In genomic region chr21:14602418-14602987, GRCh38 we compare ENCODE assay signal across 1 cellular context.
TF ChIP-seq lines count a peak whose summit lies in the region.

No MANE protein-coding gene starts in this region.

TF ChIP-seq in K562, 482 proteins besides CTCF, POLR2A, EP300 and RAD21 (continued from another document):
- TF ChIP-seq SPI1 (IDR thresholded peaks at IDR 0.05; ENCODE audit: borderline replicate concordance, low read depth, low read length) = peak; percentile 67; the same call in 1 of the 2 replicates
- TF ChIP-seq MECOM (CRISPR knock-in tag; IDR thresholded peaks at IDR 0.05) = 0 out of 2 replicates have a peak, but pooled peaks have one; percentile 22
- TF ChIP-seq YY1 (IDR thresholded peaks at IDR 0.05; ENCODE audit: borderline replicate concordance in 1 of 3, control insufficient read depth in 1 of 3, extremely low read depth in 1 of 3, insufficient read depth in 3 of 3, insufficient read length in 1 of 3, insufficient replicate concordance in 2 of 3, low read depth in 1 of 3, low read length in 2 of 3) = no peak
- TF ChIP-seq MITF (IDR thresholded peaks at IDR 0.05) = 0 out of 2 replicates have a peak, but pooled peaks have one; percentile 24
- no peak for TF ChIP-seq MYC (IDR thresholded peaks at IDR 0.05; ENCODE audit: low read depth, low read length)
- TF ChIP-seq MYC (CRISPR knock-in tag; IDR thresholded peaks at IDR 0.05; ENCODE audit: borderline replicate concordance, low read depth) = no peak
- TF ChIP-seq ZNF311 (CRISPR knock-in tag; IDR thresholded peaks at IDR 0.05) = no peak
- TF ChIP-seq HDAC8 (tag; IDR thresholded peaks at IDR 0.05) = no peak
- no peak for TF ChIP-seq SMAD1 (IDR thresholded peaks at IDR 0.05; ENCODE audit: low read depth, low read length, partially characterized antibody)
- TF ChIP-seq ZNF445 (CRISPR knock-in tag; IDR thresholded peaks at IDR 0.05; ENCODE audit: low read depth) = no peak
- no peak for TF ChIP-seq BRCA1 (IDR thresholded peaks at IDR 0.05)
- no peak for TF ChIP-seq BRCA1 (CRISPR knock-in tag; IDR thresholded peaks at IDR 0.05)
- 0 out of 4 replicates have a peak, but pooled peaks have one; percentile 14 to 26 for TF ChIP-seq FOXK2 (conservative IDR thresholded peaks at IDR 0.05 in 1 of 2, IDR thresholded peaks at IDR 0.05 in 1 of 2; ENCODE audit: low read depth in 2 of 2)
- no peak for TF ChIP-seq ZNF282 (CRISPR knock-in tag; IDR thresholded peaks at IDR 0.05)
- TF ChIP-seq FOXJ3 (CRISPR knock-in tag; IDR thresholded peaks at IDR 0.05) = no peak
- no peak for TF ChIP-seq TRIM28 (IDR thresholded peaks at IDR 0.05)
- no peak for TF ChIP-seq MXD1 (CRISPR knock-in tag; IDR thresholded peaks at IDR 0.05; ENCODE audit: borderline replicate concordance, poor library complexity, severe bottlenecking)
- no peak for TF ChIP-seq NONO (IDR thresholded peaks at IDR 0.05; ENCODE audit: low read depth in 2 of 2, low read length in 1 of 2)
- TF ChIP-seq OTX1 (CRISPR knock-in tag; IDR thresholded peaks at IDR 0.05) = no peak
- no peak for TF ChIP-seq CGGBP1 (CRISPR knock-in tag; IDR thresholded peaks at IDR 0.05)
- TF ChIP-seq ETV1 (tag; conservative IDR thresholded peaks at IDR 0.05; ENCODE audit: low read depth) = no peak
